In the genomic region with DNA sequence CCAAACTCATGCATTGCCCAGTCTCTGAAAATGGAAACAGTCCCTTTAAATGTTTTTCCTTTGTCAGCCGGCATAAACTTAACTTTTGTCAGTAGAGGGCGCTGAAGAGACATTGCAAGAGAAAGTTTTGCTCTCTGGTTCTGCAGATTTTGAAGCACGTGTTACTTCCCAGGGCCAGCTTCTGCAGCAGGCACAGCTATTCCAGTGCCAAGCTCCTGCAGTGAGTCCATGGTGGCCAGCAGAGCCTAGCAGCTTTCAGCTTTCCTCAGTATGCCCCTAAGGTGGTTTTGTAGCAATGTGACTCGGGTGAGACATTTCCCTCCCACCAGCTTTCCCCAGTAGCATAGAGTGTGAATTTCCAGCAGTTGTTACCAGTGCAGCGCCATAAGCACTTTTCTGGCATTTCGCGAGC, we compare ENCODE assay signal across 8 cellular contexts. TPM values are rescaled to one million over a fixed set of nuclear protein-coding genes. Genes with fewer than 3 reads are reported as not detected.
DNase-seq lines count a peak whose midpoint lies in the region; FAIRE-seq and TF ChIP-seq lines count a peak whose summit lies in the region.

No MANE protein-coding gene starts in this region.

- H3K4me2 ChIP-seq in Loucy (ENCODE audit: low read depth, low read length, poor library complexity, severe bottlenecking): peak overlapping the region; percentile 37

- H3K4me3 ChIP-seq in Loucy (ENCODE audit: low read length, poor library complexity, severe bottlenecking) (no peak overlapping the region), SJCRH30 (no peak overlapping the region)

- no peaks in the 10 kb centered on the region for H3K9me3 Mint-ChIP-seq in activated naive CD8-positive, alpha-beta T cell (ENCODE audit: low read depth)

- H3F3A ChIP-seq in Loucy (ENCODE audit: low read depth): 0 out of 2 replicates have a peak, but pooled peaks cover 5% of the 10 kb centered on the region

- no peaks in the 10 kb centered on the region for H3K9me2 ChIP-seq in Loucy (replicated peaks; ENCODE audit: low read depth, low read length)

- peak; percentile 97 for FAIRE-seq in H54 (lab: Jason Lieb, UNC)

- H3K9ac ChIP-seq in Loucy (ENCODE audit: low read depth, low read length, poor library complexity, severe bottlenecking): no peak overlapping the region

- H3K36me3 ChIP-seq in Loucy (ENCODE audit: insufficient read depth, low read length) (no peaks in the 10 kb centered on the region), SJCRH30 (no peaks in the 10 kb centered on the region)

- H3K27me3 Mint-ChIP-seq in activated naive CD8-positive, alpha-beta T cell: no peaks in the 10 kb centered on the region

- peak; percentile 51 for DNase-seq in GM04503 (ENCODE audit: low read depth)
- peak; percentile 19 for DNase-seq in H54 (ENCODE audit: insufficient read length, low spot score)
- peak; percentile 63 to 87 for DNase-seq in SJCRH30
- peak; percentile 23 to 90 (median 74) for DNase-seq in head of caudate nucleus
- DNase-seq in posterior vena cava (ENCODE audit: low spot score): peak; percentile 77
- no peak for DNase-seq in cerebellar nuclear complex (lab: John Stamatoyannopoulos, UW)

- TF ChIP-seq CTCF in Loucy (conservative IDR thresholded peaks at IDR 0.05; ENCODE audit: low read length): peak; percentile 91

- H3K27me3 ChIP-seq in Loucy (ENCODE audit: insufficient read depth, low read length, poor library complexity, severe bottlenecking): no peaks in the 10 kb centered on the region
- H3K27me3 ChIP-seq in SJCRH30: no peaks in the 10 kb centered on the region

- H2AFZ ChIP-seq in Loucy (ENCODE audit: low read length): peak overlapping the region; percentile 83

- H3K36me3 Mint-ChIP-seq in activated naive CD8-positive, alpha-beta T cell: no peaks in the 10 kb centered on the region

- H3K4me1 Mint-ChIP-seq in activated naive CD8-positive, alpha-beta T cell (ENCODE audit: low read depth): peaks cover 44% of the 10 kb centered on the region

- TF ChIP-seq POLR2A in H54 (IDR thresholded peaks at IDR 0.05; ENCODE audit: low read depth, low read length): no peak

- intact Hi-C loops in head of caudate nucleus (cut with DNase I) (loop anchor here (2.0 kb wide), 1 partner anchor 59 kb away; no protein-coding TSS in a partner anchor), posterior vena cava (cut with DNase I) (loop anchor here (5.0 to 10.0 kb wide), 3 partner anchors 57 to 630 kb away; no protein-coding TSS in a partner anchor)

- H4K20me1 ChIP-seq in Loucy (ENCODE audit: insufficient read depth, low read length, poor library complexity, severe bottlenecking): no peaks in the 10 kb centered on the region

- no peaks in the 10 kb centered on the region for H3K9me3 ChIP-seq in Loucy (ENCODE audit: insufficient read depth, low read depth, low read length)
- no peaks in the 10 kb centered on the region for H3K9me3 ChIP-seq in SJCRH30 (replicated peaks)

- H3K27ac ChIP-seq in SJCRH30: no peak overlapping the region

- H3K4me3 Mint-ChIP-seq in activated naive CD8-positive, alpha-beta T cell: peak overlapping the region; percentile 28

- no peaks in the 10 kb centered on the region for H3K79me2 ChIP-seq in Loucy (ENCODE audit: insufficient read depth, low read length)

- H3K4me1 ChIP-seq in Loucy (ENCODE audit: insufficient read depth, low read length, poor library complexity, severe bottlenecking): peaks cover 11% of the 10 kb centered on the region
- H3K4me1 ChIP-seq in SJCRH30: peaks cover 7% of the 10 kb centered on the region; the same call in 1 of the 2 replicates

- peak overlapping the region; percentile 14 for H3K27ac Mint-ChIP-seq in activated naive CD8-positive, alpha-beta T cell

RNA-seq across cellular contexts. Expression of gene IFI44L, which starts 2.6 kb away (rescaled TPM):
- total RNA-seq in SJCRH30 (2014; rRNA removed; shearing (Covaris generic)): 0.43 and 0.67 TPM in 2 replicates
- 10 to 100 TPM in 1 of 2 donors, 1 to 10 TPM in 1; 9.9 to 36.4 TPM for total RNA-seq in posterior vena cava

RNA-seq across cellular contexts. Expression of gene IFI44, which starts 32.0 kb away (rescaled TPM):
- total RNA-seq in SJCRH30 (2014; rRNA removed; shearing (Covaris generic)): 6.5 and 11.7 TPM in 2 replicates
- total RNA-seq in posterior vena cava: 10 to 100 TPM; 32.7 to 51.4 TPM

Comparison
In these comparisons a context has a peak if more than half of its experiments do, and no peak if none do; other contexts are left out.
1. DNase-seq: peak in GM04503 (single experiment), H54 (single experiment), SJCRH30 (2 of 2), head of caudate nucleus (42 of 42) and posterior vena cava (single experiment); none in cerebellar nuclear complex (0 of 2).